In the genomic region with DNA sequence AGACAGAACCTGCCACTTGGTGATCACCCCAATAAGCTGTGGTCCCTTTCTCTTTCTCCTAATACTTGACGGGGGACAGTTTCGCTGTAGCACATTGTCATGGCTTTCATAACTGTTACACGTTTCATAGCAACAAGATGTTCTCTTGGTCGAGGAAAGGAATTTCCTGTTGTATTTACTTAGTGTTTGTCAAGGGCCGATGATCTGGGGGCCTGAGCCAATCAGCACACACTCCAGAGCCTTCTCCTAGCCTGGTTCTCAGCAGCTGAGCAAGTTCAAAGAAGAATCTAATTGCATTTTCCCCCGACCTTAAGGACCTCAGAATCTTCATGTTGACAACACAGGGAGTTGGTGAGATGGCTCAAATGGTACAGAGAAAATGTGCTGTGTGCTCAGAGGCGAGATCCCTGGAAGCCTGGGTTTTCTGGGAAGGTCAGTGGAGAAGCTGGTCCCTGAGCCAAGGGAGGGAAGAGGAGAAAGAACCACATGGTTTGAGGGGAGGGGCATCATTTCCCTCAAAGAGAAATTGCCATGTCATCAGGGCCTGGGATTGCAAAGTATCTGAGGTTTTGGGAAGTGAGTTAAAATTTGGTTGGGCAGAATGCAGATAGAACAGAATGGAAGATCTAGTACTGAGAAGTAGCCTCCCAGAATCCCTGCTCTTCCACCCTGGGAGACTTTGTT, we compare ENCODE assay signal across 11 cellular contexts.
DNase-seq lines count a peak whose midpoint lies in the region; FAIRE-seq and TF ChIP-seq lines count a peak whose summit lies in the region.
"Had no signal": no experiment of that assay in that cellular context is flagged by ENCODE, and none has a peak within 500 bp of the region (broad histone marks: within the 10 kb centered on the region; RNA-seq: fewer than 3 reads in every experiment).

No MANE protein-coding gene starts in this region.

- TF ChIP-seq CTCF in astrocyte of the spinal cord (IDR thresholded peaks at IDR 0.05; ENCODE audit: low read depth, low read length) (no peak), kidney (IDR thresholded peaks at IDR 0.05; ENCODE audit: borderline replicate concordance, extremely low read depth, insufficient read depth) (no peak), GM10266 (IDR thresholded peaks at IDR 0.05; ENCODE audit: control insufficient read depth, insufficient read depth, low read depth, missing control alignments) (no peak), GM13976 (IDR thresholded peaks at IDR 0.05; ENCODE audit: borderline replicate concordance, control extremely low read depth, extremely low read depth, insufficient read depth, missing control alignments) (no peak)

- no peaks in the 10 kb centered on the region for H3K9me3 ChIP-seq in kidney (ENCODE audit: control insufficient read depth in 1 of 2, low read length in 2 of 2)

- in situ Hi-C loops in astrocyte of the spinal cord (cut with HindIII; ENCODE audit: low sequenced_read_pairs) (no loop called here), GM13976 (cut with MboI; ENCODE audit: low sequenced_read_pairs, unreplicated experiment) (no loop called here)

- peak overlapping the region; percentile 13 to 29 for H3K27ac ChIP-seq in kidney (ENCODE audit: low read depth in 2 of 2, low read length in 2 of 2)

- intact Hi-C loops in kidney (cut with DNase I), result no loop called here

- H3K4me3 ChIP-seq in astrocyte of the spinal cord (ENCODE audit: low read depth, low read length) (no peak overlapping the region), kidney (ENCODE audit: low read length in 2 of 2) (no peak overlapping the region)

- no peaks in the 10 kb centered on the region for H3K36me3 ChIP-seq in kidney (ENCODE audit: control insufficient read depth in 1 of 2, insufficient read depth in 2 of 2, low read length in 2 of 2)

- FAIRE-seq in kidney (lab: Jason Lieb, UNC), result no peak
- FAIRE-seq: keratinocyte had no signal

- H3K9ac ChIP-seq in kidney (ENCODE audit: low read length in 2 of 2), result peak overlapping the region in 1 of 2 donors; percentile 9

- DNase-seq in HK-2 (ENCODE audit: unreplicated experiment) (peak; percentile 8), astrocyte of the spinal cord (ENCODE audit: low read depth, low spot score) (peak; percentile 52), kidney (peak; percentile 81), stromal cell of bone marrow (ENCODE audit: low read depth) (peak; percentile 26), C1 segment of cervical spinal cord (lab: John Stamatoyannopoulos, UW) (no peak), GM10266 (ENCODE audit: extremely low spot score) (no peak), GM13976 (ENCODE audit: low spot score) (no peak)
- DNase-seq: activated CD8-positive, alpha-beta T cell treated with anti-CD3 and anti-CD28 coated beads for 36 hours; activated naive CD8-positive, alpha-beta T cell treated with anti-CD3 and anti-CD28 coated beads for 36 hours; SW 1271 had no signal

- H3K4me1 ChIP-seq in kidney (ENCODE audit: control insufficient read depth in 1 of 2, insufficient read depth in 1 of 2, low read depth in 1 of 2, low read length in 2 of 2), result no peaks in the 10 kb centered on the region

Comparison
In these comparisons a context has a peak if more than half of its experiments do, and no peak if none do; other contexts are left out.
1. DNase-seq: peak in HK-2 (single experiment), astrocyte of the spinal cord (single experiment), kidney (single experiment) and stromal cell of bone marrow (single experiment); none in C1 segment of cervical spinal cord (0 of 14), GM10266 (single experiment) and GM13976 (single experiment).